ENCODE assay signal across 22 cellular contexts in genomic region chr17:34859652-34860051, GRCh38.
A peak's percentile ranks its signal among the peaks of the same experiment; 100 is the strongest.
DNase-seq lines count a peak whose midpoint lies in the region; ATAC-seq, FAIRE-seq and TF ChIP-seq lines count a peak whose summit lies in the region.
"Had no signal": no experiment of that assay in that cellular context is flagged by ENCODE, and none has a peak within 500 bp of the region (broad histone marks: within the 10 kb centered on the region; RNA-seq: fewer than 3 reads in every experiment).

No MANE protein-coding gene starts in this region.

- CTCF ChIA-PET in activated CD8-positive, alpha-beta memory T cell treated with anti-CD3 and anti-CD28 coated beads, Interleukin-2, amount 10 ng/mL, durations not matched to agents 7 days and 5 days (lab: Charles Lee) = no interaction called here

- H3K27me3 ChIP-seq in sigmoid colon = no peaks in the 10 kb centered on the region
- H3K27me3 ChIP-seq: MG63 had no signal

- H3K36me3 ChIP-seq in sigmoid colon = no peaks in the 10 kb centered on the region
- H3K36me3 ChIP-seq: MG63 had no signal

- H3K4me3 ChIP-seq in sigmoid colon = no peak overlapping the region
- H3K4me3 ChIP-seq: MG63 had no signal

- H3K27me3 Mint-ChIP-seq in activated CD8-positive, alpha-beta memory T cell treated with anti-CD3 and anti-CD28 coated beads, Interleukin-2, amount 10 ng/mL, durations not matched to agents 7 days and 5 days = peaks cover 41% of the 10 kb centered on the region
- H3K27me3 Mint-ChIP-seq in activated T-helper 2 cell treated with anti-CD3 and anti-CD28 coated beads, Interferon-gamma antibody, Interleukin-2, Interleukin-4, amounts not matched to agents 10 μg/mL and 5 μg/mL and 100 μg/mL, durations not matched to agents 14 hours and 24 hours and 36 hours (ENCODE audit: low read depth) = peaks cover 26% of the 10 kb centered on the region

- TF ChIP-seq CTCF in D721Med (IDR thresholded peaks at IDR 0.05; ENCODE audit: insufficient read depth, missing control alignments) (no peak), sigmoid colon (IDR thresholded peaks at IDR 0.05) (no peak)

- intact Hi-C loops in activated T-helper 2 cell treated with anti-CD3 and anti-CD28 coated beads, Interferon-gamma antibody, Interleukin-2, Interleukin-4, amounts not matched to agents 10 μg/mL and 5 μg/mL and 100 μg/mL, durations not matched to agents 14 hours and 24 hours and 36 hours (cut with micrococcal nuclease) = loop anchor here (1.0 to 10.0 kb wide), 3 partner anchors 122 to 655 kb away; no protein-coding TSS in a partner anchor
- intact Hi-C loops in sigmoid colon (cut with DNase I) = no loop called here

- H3K27ac ChIP-seq in sigmoid colon = no peak overlapping the region

- peak; percentile 12 for ATAC-seq in activated CD8-positive, alpha-beta memory T cell treated with anti-CD3 and anti-CD28 coated beads, Interleukin-2, amount 10 ng/mL, durations not matched to agents 7 days and 5 days
- ATAC-seq: Right ventricle myocardium inferior had no signal

- no peak overlapping the region for H3K27ac Mint-ChIP-seq in activated CD8-positive, alpha-beta memory T cell treated with anti-CD3 and anti-CD28 coated beads, Interleukin-2, amount 10 ng/mL, durations not matched to agents 7 days and 5 days
- H3K27ac Mint-ChIP-seq in activated T-helper 2 cell treated with anti-CD3 and anti-CD28 coated beads, Interferon-gamma antibody, Interleukin-2, Interleukin-4, amounts not matched to agents 10 μg/mL and 5 μg/mL and 100 μg/mL, durations not matched to agents 14 hours and 24 hours and 36 hours = peak overlapping the region; percentile 78

- H3K4me3 Mint-ChIP-seq in activated CD8-positive, alpha-beta memory T cell treated with anti-CD3 and anti-CD28 coated beads, Interleukin-2, amount 10 ng/mL, durations not matched to agents 7 days and 5 days = no peak overlapping the region
- peak overlapping the region; percentile 4 for H3K4me3 Mint-ChIP-seq in activated T-helper 2 cell treated with anti-CD3 and anti-CD28 coated beads, Interferon-gamma antibody, Interleukin-2, Interleukin-4, amounts not matched to agents 10 μg/mL and 5 μg/mL and 100 μg/mL, durations not matched to agents 14 hours and 24 hours and 36 hours (ENCODE audit: low read depth)

- no peak for TF ChIP-seq EP300 in sigmoid colon (IDR thresholded peaks at IDR 0.05)

- no peak for DNase-seq in activated CD8-positive, alpha-beta memory T cell treated with anti-CD3 and anti-CD28 coated beads, Interleukin-2, amount 10 ng/mL, durations not matched to agents 7 days and 5 days
- DNase-seq in activated CD8-positive, alpha-beta memory T cell treated with anti-CD3 and anti-CD28 coated beads, Interleukin-2, amount 50 U/mL, for 48 hours = no peak
- peak; percentile 2 to 10 for DNase-seq in stimulated activated CD4-positive, alpha-beta T cell treated with anti-CD3 and anti-CD28 coated beads, Interleukin-4, amount 100 ng/mL, for 48 hours (ENCODE audit: low read depth in 2 of 2)
- no peak for DNase-seq in stimulated activated CD4-positive, alpha-beta T cell treated with anti-CD3 and anti-CD28 coated beads, Interleukin-4, amount 100 ng/mL, for 24 hours
- no peak for DNase-seq in activated T-helper 2 cell treated with anti-CD3 and anti-CD28 coated beads, Interferon-gamma antibody, Interleukin-2, Interleukin-4, amounts not matched to agents 10 μg/mL and 5 μg/mL and 100 μg/mL, durations not matched to agents 14 hours and 24 hours and 36 hours (ENCODE audit: low spot score)
- DNase-seq in D721Med (ENCODE audit: insufficient read length, low spot score) (no peak), sigmoid colon (no peak)
- DNase-seq: ACHN, AML-193, DMS 273 treated with DMSO at 0.1 percent for 48 hours, DND-41, IMR-90, Karpas-422, MG63, NCI-H1092 treated with DMSO at 0.1 percent for 48 hours, NCI-H146, NCI-H2029 treated with DMSO at 0.1 percent for 48 hours, NCI-H446 treated with DMSO at 0.1 percent for 48 hours had no signal

- peaks cover 14% of the 10 kb centered on the region for H3K4me1 Mint-ChIP-seq in activated CD8-positive, alpha-beta memory T cell treated with anti-CD3 and anti-CD28 coated beads, Interleukin-2, amount 10 ng/mL, durations not matched to agents 7 days and 5 days
- peaks cover 20% of the 10 kb centered on the region for H3K4me1 Mint-ChIP-seq in activated T-helper 2 cell treated with anti-CD3 and anti-CD28 coated beads, Interferon-gamma antibody, Interleukin-2, Interleukin-4, amounts not matched to agents 10 μg/mL and 5 μg/mL and 100 μg/mL, durations not matched to agents 14 hours and 24 hours and 36 hours (ENCODE audit: low read depth)

- no peaks in the 10 kb centered on the region for H3K36me3 Mint-ChIP-seq in activated CD8-positive, alpha-beta memory T cell treated with anti-CD3 and anti-CD28 coated beads, Interleukin-2, amount 10 ng/mL, durations not matched to agents 7 days and 5 days
- no peaks in the 10 kb centered on the region for H3K36me3 Mint-ChIP-seq in activated T-helper 2 cell treated with anti-CD3 and anti-CD28 coated beads, Interferon-gamma antibody, Interleukin-2, Interleukin-4, amounts not matched to agents 10 μg/mL and 5 μg/mL and 100 μg/mL, durations not matched to agents 14 hours and 24 hours and 36 hours (ENCODE audit: low read depth)

- no peak for FAIRE-seq in D721Med (lab: Jason Lieb, UNC)
- FAIRE-seq: H1, HTR-8/SVneo, RCC 7860 had no signal

- no peaks in the 10 kb centered on the region for H3K4me1 ChIP-seq in sigmoid colon

- H3K9me3 Mint-ChIP-seq in activated CD8-positive, alpha-beta memory T cell treated with anti-CD3 and anti-CD28 coated beads, Interleukin-2, amount 10 ng/mL, durations not matched to agents 7 days and 5 days (ENCODE audit: low read depth) = no peaks in the 10 kb centered on the region
- no peaks in the 10 kb centered on the region for H3K9me3 Mint-ChIP-seq in activated T-helper 2 cell treated with anti-CD3 and anti-CD28 coated beads, Interferon-gamma antibody, Interleukin-2, Interleukin-4, amounts not matched to agents 10 μg/mL and 5 μg/mL and 100 μg/mL, durations not matched to agents 14 hours and 24 hours and 36 hours

- no peaks in the 10 kb centered on the region for H3K9me3 ChIP-seq in sigmoid colon
- H3K9me3 ChIP-seq: MG63 had no signal

- WGBS in sigmoid colon, 2 donors = 47 to 56% methylated on average over 5 of the region's 5 CpGs

- TF ChIP-seq POLR2A in sigmoid colon (IDR thresholded peaks at IDR 0.05) = no peak

Comparison
In these comparisons a context has a peak if more than half of its experiments do, and no peak if none do; other contexts are left out.
1. DNase-seq: peak in stimulated activated CD4-positive, alpha-beta T cell treated with anti-CD3 and anti-CD28 coated beads, Interleukin-4, amount 100 ng/mL, for 48 hours (2 of 2); none in activated CD8-positive, alpha-beta memory T cell treated with anti-CD3 and anti-CD28 coated beads, Interleukin-2, amount 10 ng/mL, durations not matched to agents 7 days and 5 days (single experiment), activated CD8-positive, alpha-beta memory T cell treated with anti-CD3 and anti-CD28 coated beads, Interleukin-2, amount 50 U/mL, for 48 hours (single experiment), stimulated activated CD4-positive, alpha-beta T cell treated with anti-CD3 and anti-CD28 coated beads, Interleukin-4, amount 100 ng/mL, for 24 hours (single experiment), activated T-helper 2 cell treated with anti-CD3 and anti-CD28 coated beads, Interferon-gamma antibody, Interleukin-2, Interleukin-4, amounts not matched to agents 10 μg/mL and 5 μg/mL and 100 μg/mL, durations not matched to agents 14 hours and 24 hours and 36 hours (single experiment), D721Med (single experiment) and sigmoid colon (single experiment).